8 cellular contexts compared by ENCODE assay signal in genomic region chr14:73712071-73712506, GRCh38. TPM values are rescaled to one million over a fixed set of nuclear protein-coding genes. Genes with fewer than 3 reads are reported as not detected.
DNase-seq lines count a peak whose midpoint lies in the region; ATAC-seq, FAIRE-seq and TF ChIP-seq lines count a peak whose summit lies in the region.

No MANE protein-coding gene starts in this region.

- H2AFZ ChIP-seq in GM12878 (ENCODE audit: control insufficient read depth, low read depth, low read length): 0 out of 2 replicates have a peak overlapping the region, but pooled peaks have one; percentile 10

- in situ Hi-C loops in GM12878 (cut with MboI): no loop called here

- H3K27me3 ChIP-seq in heart left ventricle (no peaks in the 10 kb centered on the region), GM12878 (replicated peaks in 1 of 2; ENCODE audit: control insufficient read depth in 2 of 2, insufficient read depth in 2 of 2, low read length in 1 of 2) (no peaks in the 10 kb centered on the region), uterus (no peaks in the 10 kb centered on the region)

- intact Hi-C loops in heart left ventricle (cut with DNase I): loop anchor here in 2 of 10 donors (5.0 to 10.0 kb wide), 2 partner anchors 65 to 67 kb away; partner anchors contain the start of gene DNAL1 (in 1 of the 2)
- intact Hi-C loops in left cardiac atrium (cut with DNase I): no loop called here
- intact Hi-C loops in GM12878 (cut with micrococcal nuclease; ENCODE audit: unreplicated experiment): loop anchor here (5.0 kb wide), 1 partner anchor 80 kb away; no protein-coding TSS in a partner anchor
- intact Hi-C loops in uterus (cut with DNase I; ENCODE audit: low total_unique reads): no loop called here

- H3K36me3 ChIP-seq in heart left ventricle (peaks cover 0 to 20% (median 17%) of the 10 kb centered on the region in 9 donors), GM12878 (ENCODE audit: control insufficient read depth in 2 of 2, insufficient read depth in 2 of 2, low read length in 1 of 2) (peaks cover 0 to 16% of the 10 kb centered on the region in 2 experiments; a peak in 3 of 4 replicates), uterus (no peaks in the 10 kb centered on the region)

- peak overlapping the region; percentile 64 for H3K9ac ChIP-seq in GM12878 (ENCODE audit: control insufficient read depth, insufficient read depth, low read length)

- no peaks in the 10 kb centered on the region for H4K20me1 ChIP-seq in GM12878 (ENCODE audit: control insufficient read depth, insufficient read depth)

- no peak for TF ChIP-seq RAD21 in GM12878 (IDR thresholded peaks at IDR 0.05; ENCODE audit: insufficient read depth, low read depth, low read length)

- TF ChIP-seq POLR2A in heart left ventricle (IDR thresholded peaks at IDR 0.05): no peak
- no peak for TF ChIP-seq POLR2A in GM12878 (IDR thresholded peaks at IDR 0.05; ENCODE audit: low read depth, low read length)
- no peak for TF ChIP-seq POLR2A in uterus (IDR thresholded peaks at IDR 0.05)

- no peak for FAIRE-seq in GM12878 (lab: Jason Lieb, UNC)

- H3K4me1 ChIP-seq in heart left ventricle (peaks cover 0 to 35% (median 24%) of the 10 kb centered on the region in 12 donors), GM12878 (ENCODE audit: control insufficient read depth, insufficient read depth, low read length) (peaks cover 4% of the 10 kb centered on the region), uterus (no peaks in the 10 kb centered on the region)

- SMC1A ChIA-PET in GM12878 (lab: Charles Lee; ENCODE audit: uncharacterized antibody, unreplicated experiment): interaction anchor here (0.8 to 3.2 kb wide), 7 partner anchors 10 to 252 kb away, joined by 3 to 16 read pairs (median 4); partner anchors contain the start of gene DNAL1

- H3K9me3 ChIP-seq in heart left ventricle: no peaks in the 10 kb centered on the region
- H3K9me3 ChIP-seq in GM12878 (replicated peaks; ENCODE audit: control insufficient read depth, insufficient read depth, low read length): no peaks in the 10 kb centered on the region
- no peaks in the 10 kb centered on the region for H3K9me3 ChIP-seq in uterus

- TF ChIP-seq CTCF in heart left ventricle (IDR thresholded peaks at IDR 0.05) (no peak), GM12878 (IDR thresholded peaks at IDR 0.05 in 2 of 3, conservative IDR thresholded peaks at IDR 0.05 in 1 of 3; ENCODE audit: control insufficient read depth in 2 of 3, extremely low read depth in 1 of 3, insufficient read depth in 1 of 3, low read depth in 3 of 3, low read length in 3 of 3) (no peak), uterus (IDR thresholded peaks at IDR 0.05) (no peak)

- peaks cover 20% of the 10 kb centered on the region for H3K79me2 ChIP-seq in GM12878 (ENCODE audit: control insufficient read depth, insufficient read depth, low read length)

- CTCF ChIA-PET in GM12878 (lab: Yijun Ruan, JAX): interaction anchor here (0.6 to 3.2 kb wide), 8 partner anchors 16 to 417 kb away, joined by 3 to 12 read pairs (median 4); partner anchors contain the start of gene ACOT2

- BruUV-seq in GM12878 (replicated peaks; lab: Mats Ljungman, UMichigan): no TSS peak

- RAD21 ChIA-PET in GM12878 (lab: Charles Lee; ENCODE audit: unreplicated experiment): interaction anchor here (0.9 to 2.1 kb wide), 8 partner anchors 10 to 114 kb away, joined by 3 to 5 read pairs (median 3); no protein-coding TSS in a partner anchor

- peak overlapping the region in 8 of 12 donors; percentile 13 to 96 (median 90) for H3K27ac ChIP-seq in heart left ventricle
- H3K27ac ChIP-seq in GM12878 (ENCODE audit: control insufficient read depth, insufficient read depth): peak overlapping the region; percentile 9; the same call in 1 of the 2 replicates
- H3K27ac ChIP-seq in uterus: peak overlapping the region; percentile 95 to 96

- no peak for DNase-seq in heart left ventricle
- no peak for DNase-seq in left cardiac atrium
- DNase-seq in GM12878 (ENCODE audit: low read depth, low spot score): no peak
- peak; percentile 43 to 48 for DNase-seq in lung microvascular endothelial cell (ENCODE audit: low read depth in 2 of 2)
- no peak for DNase-seq in uterus
- DNase-seq in OCI-M2 (lab: John Stamatoyannopoulos, UW; ENCODE audit: unreplicated experiment): no peak
- no peak for DNase-seq in NCI-H82 (lab: John Stamatoyannopoulos, UW)

- H3K4me3 ChIP-seq in heart left ventricle: peak overlapping the region in 11 of 12 donors; percentile 69 to 94 (median 85)
- H3K4me3 ChIP-seq in GM12878: peak overlapping the region; percentile 89
- H3K4me3 ChIP-seq in uterus: peak overlapping the region; percentile 90 to 96

- peak overlapping the region; percentile 82 for H3K4me2 ChIP-seq in GM12878 (ENCODE audit: control insufficient read depth, insufficient read depth)

- POLR2A ChIA-PET in GM12878 (lab: Charles Lee): interaction anchor here (0.6 to 1.5 kb wide), 3 partner anchors 48 to 357 kb away, joined by 4 to 6 read pairs (median 5); a partner anchor contains a TSS

- ATAC-seq in heart left ventricle: no peak
- ATAC-seq in left cardiac atrium: no peak
- ATAC-seq in GM12878: no peak; the same call in 2 of the 3 replicates
- ATAC-seq in GM19397 (IDR thresholded peaks at IDR 0.05; ENCODE audit: unreplicated experiment): no peak

- 24 to 36% (median 29%) methylated on average over 11 of the region's 11 CpGs for WGBS in heart left ventricle, 4 donors
- WGBS in GM12878 (ENCODE audit: insufficient coverage, insufficient replicate concordance, low lambda C conversion rate, missing lambda C conversion rate): 34% methylated on average over 11 of the region's 11 CpGs

- TF ChIP-seq EP300 in GM12878 (IDR thresholded peaks at IDR 0.05; ENCODE audit: borderline replicate concordance in 1 of 2, control insufficient read depth in 1 of 2, low read depth in 2 of 2, low read length in 2 of 2): no peak

TF ChIP-seq in GM12878, 131 proteins besides CTCF, POLR2A, EP300 and RAD21:
- TF ChIP-seq STAT1 (conservative IDR thresholded peaks at IDR 0.05) (no peak), MLLT1 (IDR thresholded peaks at IDR 0.05) (peak; percentile 58; the same call in 1 of the 2 replicates)
TF ChIP-seq in GM12878: peak in this region for 1.

RNA-seq across cellular contexts. Expression of gene PNMA1, which starts 2.1 kb away (rescaled TPM):
- 10 to 100 TPM; 14.5 to 32.3 (median 25.9) TPM for total RNA-seq in heart left ventricle
- 10 to 100 TPM in 1 of 2 donors, 1 to 10 TPM in 1; 7.4 to 27.3 TPM for polyA plus RNA-seq in heart left ventricle
- total RNA-seq in left cardiac atrium: 10 to 100 TPM; 25.9 to 29.6 TPM
- 8.8 and 10.1 TPM in 2 replicates for total RNA-seq in GM12878 (2013; cell fraction: nucleolus; rRNA removed)
- total RNA-seq in GM12878 (2014; rRNA removed): 3.8 and 4.0 TPM in 2 replicates
- 6.8 TPM in 2 replicates for total RNA-seq in GM12878 (2014; rRNA removed; fragmentation: Illumina TruSeq; extraction: Trizol)
- total RNA-seq in GM12878 (2021): 22.4 and 24.0 TPM in 2 replicates
- polyA plus RNA-seq in GM12878 (2011; ENCODE audit: low read depth): 7.3 TPM
- polyA plus RNA-seq in GM12878 (2011; rRNA removed): 7.8 and 9.7 TPM in 2 replicates
- 7.1 and 7.2 TPM in 2 replicates for polyA plus RNA-seq in GM12878 (2011; cell fraction: cytosol; rRNA removed)
- 7.9 and 9.2 TPM in 2 replicates for polyA plus RNA-seq in GM12878 (2011; cell fraction: nucleus; rRNA removed)
- 9.3 and 11.6 TPM in 2 replicates for polyA plus RNA-seq in GM12878 (2012)
- polyA plus RNA-seq in GM12878 (2014; fragmentation: Illumina TruSeq; extraction: Trizol): 14.0 and 14.4 TPM in 2 replicates
- polyA plus RNA-seq in GM12878 (2014; fragmentation: Nextera tagmentation; extraction: Ambion mirVana): 1 to 10 TPM; 1.8 to 6.5 TPM
- 14.4 and 15.3 TPM in 2 replicates for polyA plus RNA-seq in GM12878 (2014; rRNA removed)
- 10 to 100 TPM; 35.0 to 39.3 TPM for polyA plus RNA-seq in GM12878 (2016; fragmentation: Nextera tagmentation; extraction: Ambion mirVana)
- 5.3 and 7.1 TPM in 2 replicates for polyA minus RNA-seq in GM12878 (2011; rRNA and poly(A)+ RNA removed)
- polyA minus RNA-seq in GM12878 (2011; cell fraction: cytosol; rRNA and poly(A)+ RNA removed): 3.3 and 3.7 TPM in 2 replicates
- polyA minus RNA-seq in GM12878 (2011; cell fraction: nucleus; rRNA and poly(A)+ RNA removed): 3.6 and 4.6 TPM in 2 replicates
- total RNA-seq in lung microvascular endothelial cell: 11.3 and 15.1 TPM in 2 replicates
- 10 to 100 TPM; 12.6 to 58.0 (median 39.4) TPM for total RNA-seq in uterus

Comparison
In these comparisons a context has a peak if more than half of its experiments do, and no peak if none do; other contexts are left out.
1. DNase-seq: peak in lung microvascular endothelial cell (2 of 2); none in heart left ventricle (0 of 5), left cardiac atrium (single experiment), GM12878 (single experiment), uterus (0 of 2), OCI-M2 (single experiment) and NCI-H82 (single experiment).
2. H3K27ac ChIP-seq: peak in every context shown above with its lines; median percentile 96 in uterus; 90 in heart left ventricle; 9 in GM12878.
3. Peak in every context shown above with its lines, with median percentiles within 50 percentile points of each other: H3K4me3 ChIP-seq.